Comparison of ENCODE assay signal across 8 cellular contexts in the genomic region with DNA sequence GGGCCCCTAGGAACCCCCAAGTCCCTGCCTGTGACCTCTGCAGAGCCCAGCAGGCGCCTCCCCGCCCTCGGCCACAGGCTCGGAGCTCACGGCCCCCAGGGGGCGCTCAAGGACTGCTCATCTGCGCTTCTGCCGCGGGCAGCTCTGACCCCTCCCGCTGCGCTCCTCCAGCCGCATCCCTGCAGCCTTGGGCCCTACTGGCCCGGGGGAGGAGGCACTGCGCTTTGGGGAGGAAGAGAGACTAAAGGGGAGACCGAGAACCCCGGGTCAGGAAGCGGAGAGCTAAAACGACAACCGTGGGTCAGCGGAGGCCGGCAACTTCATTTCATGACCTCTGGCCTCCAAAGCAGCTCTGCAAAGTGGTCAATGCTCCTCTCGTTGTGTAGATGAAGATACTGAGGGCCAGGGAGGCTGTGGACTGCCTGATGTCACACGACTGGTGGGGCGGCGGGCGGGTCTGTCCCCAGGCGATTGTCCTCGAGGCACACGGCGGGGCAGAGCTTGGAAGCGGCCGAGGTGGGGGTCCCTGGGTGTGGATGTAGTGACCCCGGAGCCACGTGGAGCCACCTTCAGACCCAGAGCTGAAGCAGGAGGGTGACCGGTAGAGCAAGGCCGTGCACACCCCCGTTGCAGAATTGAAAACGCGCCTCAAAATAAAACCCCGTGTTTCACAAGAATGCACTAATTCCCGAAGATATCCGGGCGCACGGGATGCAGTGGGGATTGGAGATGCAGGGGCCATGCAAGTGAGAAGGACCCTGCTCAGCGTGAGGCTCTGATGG. TPM values are rescaled to one million over a fixed set of nuclear protein-coding genes. Genes with fewer than 3 reads are reported as not detected.
DNase-seq lines count a peak whose midpoint lies in the region; ATAC-seq, FAIRE-seq and TF ChIP-seq lines count a peak whose summit lies in the region.

No MANE protein-coding gene starts in this region.

- H3K27me3 ChIP-seq in ascending aorta = no peaks in the 10 kb centered on the region
- H3K27me3 ChIP-seq in hepatocyte = no peaks in the 10 kb centered on the region

- no peaks in the 10 kb centered on the region for H3K9me2 ChIP-seq in hepatocyte (replicated peaks; ENCODE audit: insufficient read depth)

- no peaks in the 10 kb centered on the region for H3K79me2 ChIP-seq in hepatocyte

- peak overlapping the region; percentile 77 for H2AFZ ChIP-seq in hepatocyte

- H3K4me2 ChIP-seq in hepatocyte = peak overlapping the region; percentile 68

- peak overlapping the region in 1 of 2 donors; percentile 72 for H3K27ac ChIP-seq in ascending aorta
- H3K27ac ChIP-seq in hepatocyte = no peak overlapping the region

- H3K36me3 ChIP-seq in ascending aorta (no peaks in the 10 kb centered on the region), hepatocyte (replicated peaks; ENCODE audit: insufficient read depth, low read depth) (no peaks in the 10 kb centered on the region)

- H4K20me1 ChIP-seq in hepatocyte (ENCODE audit: insufficient read depth, poor library complexity, severe bottlenecking) = no peaks in the 10 kb centered on the region

- intact Hi-C loops in ascending aorta (cut with DNase I) = loop anchor here (2.0 kb wide), 1 partner anchor 55 kb away; no protein-coding TSS in a partner anchor

- DNase-seq in Ammon's horn (ENCODE audit: low spot score) (peak; percentile 91), NCI-H1105 treated with DMSO at 0.1 percent for 48 hours (lab: John Stamatoyannopoulos, UW) (peak; percentile 84), T-helper 22 cell (ENCODE audit: low read depth) (peak; percentile 46), ascending aorta (ENCODE audit: low spot score in 2 of 2) (peak in 1 of 2 donors; percentile 90), hepatocyte (ENCODE audit: low spot score) (peak; percentile 94), pulmonary artery endothelial cell (ENCODE audit: low read depth, low spot score) (peak; percentile 20), urothelium cell line (ENCODE audit: low spot score) (peak; percentile 88)

- H3K4me3 ChIP-seq in ascending aorta (peak overlapping the region; percentile 35 to 41), hepatocyte (no peak overlapping the region)

- 52% methylated on average over 41 of the region's 45 CpGs for WGBS in hepatocyte (ENCODE audit: low lambda C conversion rate, missing lambda C conversion rate)

- no peaks in the 10 kb centered on the region for H3K9me3 ChIP-seq in ascending aorta
- H3K9me3 ChIP-seq in hepatocyte (ENCODE audit: low read depth) = no peaks in the 10 kb centered on the region

- H3K4me1 ChIP-seq in ascending aorta = peaks cover 4 to 8% of the 10 kb centered on the region in 2 donors
- peaks cover 38% of the 10 kb centered on the region for H3K4me1 ChIP-seq in hepatocyte (ENCODE audit: insufficient read depth)

- TF ChIP-seq CTCF in ascending aorta (IDR thresholded peaks at IDR 0.05) (peak; percentile 86 to 95 (median 95)), hepatocyte (IDR thresholded peaks at IDR 0.05; ENCODE audit: poor library complexity) (peak; percentile 96)

- FAIRE-seq in urothelium cell line (lab: Jason Lieb, UNC) = no peak

- ATAC-seq in GM21526 (IDR thresholded peaks at IDR 0.05; ENCODE audit: low FRiP score, unreplicated experiment) = peak; percentile 69

RNA-seq across cellular contexts. Expression of a gene that starts 2.7 kb away (rescaled TPM):
- total RNA-seq in ascending aorta (not detected), hepatocyte (not detected in 2 replicates), pulmonary artery endothelial cell (not detected in 2 replicates)
- not detected in 2 replicates for polyA plus RNA-seq in hepatocyte

RNA-seq across cellular contexts. Expression of a gene that starts 56.1 kb away (rescaled TPM):
- 2.9 TPM for total RNA-seq in ascending aorta
- total RNA-seq in hepatocyte = 1.1 and 1.4 TPM in 2 replicates
- 0.89 and 1.9 TPM in 2 replicates for polyA plus RNA-seq in hepatocyte
- total RNA-seq in pulmonary artery endothelial cell = 0.04 and 0.13 TPM in 2 replicates
